ENCODE assay signal across 9 cellular contexts in genomic region chr4:70722199-70722791, GRCh38. TPM values are rescaled to one million over a fixed set of nuclear protein-coding genes. Genes with fewer than 3 reads are reported as not detected.
A peak's percentile ranks its signal among the peaks of the same experiment; 100 is the strongest.
DNase-seq lines count a peak whose midpoint lies in the region; ATAC-seq and TF ChIP-seq lines count a peak whose summit lies in the region.
"Had no signal": no experiment of that assay in that cellular context is flagged by ENCODE, and none has a peak within 500 bp of the region (broad histone marks: within the 10 kb centered on the region; RNA-seq: fewer than 3 reads in every experiment).

No MANE protein-coding gene starts in this region.

- TF ChIP-seq CTCF in heart left ventricle (IDR thresholded peaks at IDR 0.05) = no peak

- H3K27me3 ChIP-seq in heart left ventricle (no peaks in the 10 kb centered on the region), skeletal muscle tissue (ENCODE audit: control insufficient read depth in 3 of 3, insufficient read depth in 3 of 3, low read length in 3 of 3) (no peaks in the 10 kb centered on the region)

- H3K27ac ChIP-seq in heart left ventricle (peak overlapping the region; percentile 16 to 80 (median 70)), skeletal muscle tissue (ENCODE audit: low read depth, low read length) (peak overlapping the region; percentile 48)

- WGBS in heart left ventricle, 4 donors = 40 to 57% (median 51%) methylated on average over 7 of the region's 7 CpGs

- H3K36me3 ChIP-seq in heart left ventricle (peaks cover 0 to 9% (median 0%) of the 10 kb centered on the region in 9 donors), skeletal muscle tissue (ENCODE audit: control insufficient read depth in 3 of 3, insufficient read depth in 3 of 3, low read length in 3 of 3) (peaks cover 0 to 4% (median 0%) of the 10 kb centered on the region in 3 donors)

- intact Hi-C loops in heart left ventricle (cut with DNase I) = loop anchor here in 1 of 10 donors (1.0 kb wide), 1 partner anchor 38 kb away; no protein-coding TSS in a partner anchor

- H3K4me1 ChIP-seq in heart left ventricle (peaks cover 0 to 35% (median 14%) of the 10 kb centered on the region in 12 donors), skeletal muscle tissue (ENCODE audit: control insufficient read depth in 3 of 3, insufficient read depth in 3 of 3, low read length in 3 of 3) (peaks cover 0 to 4% (median 4%) of the 10 kb centered on the region in 3 donors)

- H3K9ac ChIP-seq in skeletal muscle tissue (ENCODE audit: low read depth in 1 of 3, low read length in 3 of 3) = peak overlapping the region; percentile 27 to 74 (median 64)

- H3K9me3 ChIP-seq in heart left ventricle (no peaks in the 10 kb centered on the region), skeletal muscle tissue (ENCODE audit: control insufficient read depth in 3 of 3, low read length in 3 of 3) (no peaks in the 10 kb centered on the region)

- DNase-seq in AG08396 (ENCODE audit: low spot score) (peak; percentile 48), LHCN-M2 (ENCODE audit: low read depth) (peak; percentile 73), heart left ventricle (no peak)
- peak; percentile 32 for DNase-seq in activated gamma-delta T cell treated with anti-CD3 and anti-CD28 coated beads, Interleukin-2, amount 50 U/mL, for 16 hours (ENCODE audit: low read depth)

- peak overlapping the region; percentile 11 to 67 (median 54) for H3K4me3 ChIP-seq in heart left ventricle
- H3K4me3 ChIP-seq in skeletal muscle tissue (ENCODE audit: low read length in 3 of 3) = peak overlapping the region; percentile 45 to 70 (median 68)

- ATAC-seq in heart left ventricle (peak; percentile 25 to 69 (median 46)), HG03442 (IDR thresholded peaks at IDR 0.05; ENCODE audit: unreplicated experiment) (no peak), GM21576 (IDR thresholded peaks at IDR 0.05; ENCODE audit: unreplicated experiment) (no peak), GM18858 (IDR thresholded peaks at IDR 0.05; ENCODE audit: unreplicated experiment) (no peak)

- TF ChIP-seq POLR2A in heart left ventricle (IDR thresholded peaks at IDR 0.05) = no peak

RNA-seq across cellular contexts. Expression of gene RUFY3, which starts 0.5 kb away (rescaled TPM):
- total RNA-seq in LHCN-M2 (2014; rRNA removed) (28.9 and 36.4 TPM in 2 replicates), heart left ventricle (10 to 100 TPM; 14.6 to 33.0 (median 21.8) TPM), skeletal muscle tissue (60.0 TPM)
- 11.5 TPM for polyA plus RNA-seq in LHCN-M2 (2012)
- polyA plus RNA-seq in heart left ventricle = 10 to 100 TPM; 12.8 to 18.7 TPM

RNA-seq across cellular contexts. Expression of gene UTP3, which starts 34.0 kb away (rescaled TPM):
- total RNA-seq in LHCN-M2 (2014; rRNA removed) = 17.7 and 33.0 TPM in 2 replicates
- polyA plus RNA-seq in LHCN-M2 (2012) = 24.1 TPM
- total RNA-seq in heart left ventricle = 10 to 100 TPM in 8 of 9 donors, 1 to 10 TPM in 1; 7.3 to 22.4 (median 17.4) TPM
- polyA plus RNA-seq in heart left ventricle = 10 to 100 TPM; 10.7 to 28.9 TPM
- total RNA-seq in skeletal muscle tissue = 13.6 TPM

RNA-seq across cellular contexts. Expression of gene JCHAIN, which starts 56.0 kb away (rescaled TPM):
- not detected in 2 replicates for total RNA-seq in LHCN-M2 (2014; rRNA removed)
- 0.10 TPM for polyA plus RNA-seq in LHCN-M2 (2012)
- 10 to 100 TPM in 1 of 9 donors, 1 to 10 TPM in 4, under 1 TPM in 2, not detected in 2; 0.19 to 40.0 (median 5.0) TPM for total RNA-seq in heart left ventricle
- polyA plus RNA-seq in heart left ventricle = under 1 TPM; 0.76 to 0.85 TPM
- total RNA-seq in skeletal muscle tissue = 2.1 TPM
- total RNA-seq: endothelial cell of umbilical vein had no signal
- polyA plus RNA-seq: endothelial cell of umbilical vein had no signal

Comparison
In these comparisons a context has a peak if more than half of its experiments do, and no peak if none do; other contexts are left out.
1. DNase-seq: peak in AG08396 (single experiment), LHCN-M2 (single experiment) and activated gamma-delta T cell treated with anti-CD3 and anti-CD28 coated beads, Interleukin-2, amount 50 U/mL, for 16 hours (single experiment); none in heart left ventricle (0 of 5).
2. ATAC-seq: peak in heart left ventricle (4 of 4); none in HG03442 (single experiment), GM21576 (single experiment) and GM18858 (single experiment).